1 cellular context compared by ENCODE assay signal in the genomic region with DNA sequence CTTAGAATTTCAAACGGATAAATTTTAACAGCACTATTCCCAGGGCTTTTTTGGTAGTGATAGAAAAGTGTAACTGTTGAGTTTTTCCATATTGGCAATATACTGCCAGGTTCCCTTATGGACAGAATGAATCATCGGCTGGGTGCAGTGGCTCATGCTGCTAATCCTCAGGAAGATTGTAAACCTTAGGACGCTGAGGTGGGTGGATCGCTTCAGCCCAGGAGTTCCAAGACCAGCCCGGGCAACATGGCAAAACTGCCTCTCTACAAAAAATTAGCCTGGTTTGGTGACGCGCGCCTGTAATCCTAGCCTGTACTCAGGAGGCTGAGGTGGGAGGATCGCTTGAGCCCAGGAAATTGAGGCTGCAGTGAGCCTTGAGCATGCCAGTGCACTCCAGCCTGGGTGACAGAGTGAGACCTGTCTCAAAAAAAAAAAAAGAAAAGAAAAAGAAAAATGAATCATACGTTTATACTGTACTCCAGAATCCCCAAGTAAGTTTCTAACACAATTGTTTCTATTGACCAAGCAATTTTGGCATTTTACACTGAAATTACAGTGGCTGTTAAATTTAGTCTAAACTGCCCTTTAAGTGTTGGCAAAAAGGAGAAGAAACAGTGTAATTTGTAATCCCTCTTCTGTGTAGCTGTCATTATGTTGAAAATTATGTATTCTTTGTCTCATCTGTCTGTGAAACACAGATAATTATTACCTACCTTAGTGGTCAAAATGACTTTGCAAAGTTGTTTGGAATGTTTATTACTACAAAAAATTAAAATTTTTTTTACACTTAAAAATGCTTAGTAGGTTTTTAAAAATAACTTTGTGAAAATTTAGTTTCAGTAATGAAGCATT.
TF ChIP-seq lines count a peak whose summit lies in the region.

No MANE protein-coding gene starts in this region.

TF ChIP-seq in GM23338, 12 proteins besides CTCF, POLR2A, EP300 and RAD21:
- no peak for TF ChIP-seq NANOG (IDR thresholded peaks at IDR 0.05; ENCODE audit: borderline replicate concordance)
- TF ChIP-seq EZH2phosphoT487 (IDR thresholded peaks at IDR 0.05; ENCODE audit: unreplicated experiment), result no peak
- no peak for TF ChIP-seq ZNF114 (CRISPR knock-in tag; IDR thresholded peaks at IDR 0.05)
- no peak for TF ChIP-seq STAT1 (IDR thresholded peaks at IDR 0.05; ENCODE audit: unreplicated experiment)
- no peak for TF ChIP-seq ZNF462 (CRISPR knock-in tag; IDR thresholded peaks at IDR 0.05)
- TF ChIP-seq ZNF331 (CRISPR knock-in tag; IDR thresholded peaks at IDR 0.05; ENCODE audit: low read depth), result no peak
- no peak for TF ChIP-seq POLR2AphosphoS5 (IDR thresholded peaks at IDR 0.05; ENCODE audit: low read depth)
- no peak for TF ChIP-seq EZH2 (IDR thresholded peaks at IDR 0.05; ENCODE audit: low read depth, unreplicated experiment)
- TF ChIP-seq, protein P1, sequence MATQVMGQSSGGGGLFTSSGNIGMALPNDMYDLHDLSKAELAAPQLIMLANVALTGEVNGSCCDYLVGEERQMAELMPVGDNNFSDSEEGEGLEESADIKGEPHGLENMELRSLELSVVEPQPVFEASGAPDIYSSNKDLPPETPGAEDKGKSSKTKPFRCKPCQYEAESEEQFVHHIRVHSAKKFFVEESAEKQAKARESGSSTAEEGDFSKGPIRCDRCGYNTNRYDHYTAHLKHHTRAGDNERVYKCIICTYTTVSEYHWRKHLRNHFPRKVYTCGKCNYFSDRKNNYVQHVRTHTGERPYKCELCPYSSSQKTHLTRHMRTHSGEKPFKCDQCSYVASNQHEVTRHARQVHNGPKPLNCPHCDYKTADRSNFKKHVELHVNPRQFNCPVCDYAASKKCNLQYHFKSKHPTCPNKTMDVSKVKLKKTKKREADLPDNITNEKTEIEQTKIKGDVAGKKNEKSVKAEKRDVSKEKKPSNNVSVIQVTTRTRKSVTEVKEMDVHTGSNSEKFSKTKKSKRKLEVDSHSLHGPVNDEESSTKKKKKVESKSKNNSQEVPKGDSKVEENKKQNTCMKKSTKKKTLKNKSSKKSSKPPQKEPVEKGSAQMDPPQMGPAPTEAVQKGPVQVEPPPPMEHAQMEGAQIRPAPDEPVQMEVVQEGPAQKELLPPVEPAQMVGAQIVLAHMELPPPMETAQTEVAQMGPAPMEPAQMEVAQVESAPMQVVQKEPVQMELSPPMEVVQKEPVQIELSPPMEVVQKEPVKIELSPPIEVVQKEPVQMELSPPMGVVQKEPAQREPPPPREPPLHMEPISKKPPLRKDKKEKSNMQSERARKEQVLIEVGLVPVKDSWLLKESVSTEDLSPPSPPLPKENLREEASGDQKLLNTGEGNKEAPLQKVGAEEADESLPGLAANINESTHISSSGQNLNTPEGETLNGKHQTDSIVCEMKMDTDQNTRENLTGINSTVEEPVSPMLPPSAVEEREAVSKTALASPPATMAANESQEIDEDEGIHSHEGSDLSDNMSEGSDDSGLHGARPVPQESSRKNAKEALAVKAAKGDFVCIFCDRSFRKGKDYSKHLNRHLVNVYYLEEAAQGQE (IDR thresholded peaks at IDR 0.05; ENCODE audit: unreplicated experiment), result no peak
- TF ChIP-seq, protein P2, sequence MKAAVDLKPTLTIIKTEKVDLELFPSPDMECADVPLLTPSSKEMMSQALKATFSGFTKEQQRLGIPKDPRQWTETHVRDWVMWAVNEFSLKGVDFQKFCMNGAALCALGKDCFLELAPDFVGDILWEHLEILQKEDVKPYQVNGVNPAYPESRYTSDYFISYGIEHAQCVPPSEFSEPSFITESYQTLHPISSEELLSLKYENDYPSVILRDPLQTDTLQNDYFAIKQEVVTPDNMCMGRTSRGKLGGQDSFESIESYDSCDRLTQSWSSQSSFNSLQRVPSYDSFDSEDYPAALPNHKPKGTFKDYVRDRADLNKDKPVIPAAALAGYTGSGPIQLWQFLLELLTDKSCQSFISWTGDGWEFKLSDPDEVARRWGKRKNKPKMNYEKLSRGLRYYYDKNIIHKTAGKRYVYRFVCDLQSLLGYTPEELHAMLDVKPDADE (IDR thresholded peaks at IDR 0.05), result no peak
- TF ChIP-seq CREB1 (CRISPR knock-in tag; IDR thresholded peaks at IDR 0.05; ENCODE audit: low read depth), result no peak
